ENCODE assay signal across 8 cellular contexts in the genomic region with DNA sequence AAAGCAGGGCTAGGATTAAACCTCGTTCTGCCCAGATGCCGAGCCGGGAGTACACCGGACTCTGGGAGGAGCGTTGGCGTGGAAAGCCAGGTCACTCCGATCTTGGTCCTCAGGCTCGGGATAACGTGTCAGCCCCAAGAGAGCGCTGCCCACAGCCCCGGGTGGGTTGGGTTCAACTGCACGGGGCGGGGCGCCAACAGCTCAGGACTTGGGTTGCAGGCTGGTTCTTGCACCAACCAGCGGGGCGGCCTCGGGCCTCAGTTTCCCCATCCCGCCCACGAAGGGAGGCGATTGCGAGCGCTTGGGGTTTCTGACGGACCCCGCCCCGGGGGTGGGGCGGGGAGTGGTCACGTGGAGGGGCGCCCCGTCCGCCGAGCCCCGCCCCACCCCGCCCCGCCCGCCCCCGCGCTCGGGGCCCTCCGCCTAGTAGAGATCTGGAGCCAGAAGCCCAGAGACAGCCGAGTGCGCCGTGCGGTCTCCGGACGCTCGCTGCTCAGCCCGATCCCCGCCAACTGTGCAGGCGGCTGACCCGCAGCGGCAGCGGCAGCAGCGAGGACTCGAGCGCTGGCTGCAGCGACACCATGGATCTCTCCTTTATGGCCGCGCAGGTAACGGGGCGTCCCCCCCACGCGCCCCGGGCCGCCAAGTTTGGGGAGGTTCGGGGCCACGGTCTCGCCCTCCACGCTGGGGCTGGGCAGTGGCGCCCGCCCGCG. TPM values are rescaled to one million over a fixed set of nuclear protein-coding genes. Genes with fewer than 3 reads are reported as not detected.
A peak's percentile ranks its signal among the peaks of the same experiment; 100 is the strongest.
DNase-seq lines count a peak whose midpoint lies in the region; ATAC-seq, FAIRE-seq and TF ChIP-seq lines count a peak whose summit lies in the region.

Gene C14orf132 (plus strand): TSS at position 443 of the 713 bp plus-strand sequence. CDS start 139 bp downstream, at position 582.

- CTCF ChIA-PET in AG04449 (lab: Yijun Ruan, JAX) = interaction anchor here (0.7 to 1.6 kb wide), 8 partner anchors 11 to 433 kb away, joined by 3 to 5 read pairs (median 4); no protein-coding TSS in a partner anchor

- TF ChIP-seq CTCF in AG04449 (IDR thresholded peaks at IDR 0.05; ENCODE audit: insufficient read depth, low read length, missing control alignments) (no peak), testis (IDR thresholded peaks at IDR 0.05) (no peak)

- peak within 1 kb of the TSS in 1 of 2 donors; percentile 60 for H3K27ac ChIP-seq in testis

- no peaks in the 10 kb centered on the region for H3K4me1 ChIP-seq in testis

- no peaks in the 10 kb centered on the region for H3K36me3 ChIP-seq in testis (ENCODE audit: low read depth, missing control alignments)

- DNase-seq in AG04449 (ENCODE audit: low read depth, low spot score) (no peak), NCI-H524 (lab: John Stamatoyannopoulos, UW) (peak; percentile 46 to 77), activated gamma-delta T cell (lab: John Stamatoyannopoulos, UW) (peak; percentile 14), frontal cortex (ENCODE audit: low spot score in 2 of 2) (peak; percentile 84), nucleus accumbens (lab: John Stamatoyannopoulos, UW) (peak in 51 of 56 donors; percentile 17 to 85 (median 63)), testis (peak; percentile 68)

- no peak for TF ChIP-seq POLR2A in testis (IDR thresholded peaks at IDR 0.05)

- intact Hi-C loops in testis (cut with DNase I; ENCODE audit: low total_unique reads) = no loop called here

- H3K9me3 ChIP-seq in testis = no peaks in the 10 kb centered on the region

- 1% methylated on average over 57 of the region's 72 CpGs; no CpG with 5 or more reads in 1 of the 2 donors for WGBS in testis, 2 donors

- peak within 1 kb of the TSS; percentile 88 for H3K4me3 ChIP-seq in AG04449 (ENCODE audit: low read depth, low read length)
- H3K4me3 ChIP-seq in testis = peak within 1 kb of the TSS; percentile 59 to 71

- POLR2A ChIA-PET in AG04449 (lab: Yijun Ruan, JAX) = interaction anchor here (0.7 to 1.0 kb wide), 2 partner anchors 9 to 532 kb away, joined by 3 to 4 read pairs; no protein-coding TSS in a partner anchor

- no peak for FAIRE-seq in frontal cortex (lab: Jason Lieb, UNC)

- no peaks in the 10 kb centered on the region for H3K27me3 ChIP-seq in testis

- ATAC-seq in GM19438 (IDR thresholded peaks at IDR 0.05; ENCODE audit: low read depth, unreplicated experiment) = peak; percentile 85
- no peak for ATAC-seq in HG03097 (IDR thresholded peaks at IDR 0.05; ENCODE audit: low FRiP score, unreplicated experiment)

RNA-seq across cellular contexts. Expression of gene C14orf132, which starts in this region (rescaled TPM):
- total RNA-seq in frontal cortex (32.6 TPM), testis (1 to 10 TPM; 1.4 to 2.5 TPM)
- polyA plus RNA-seq in testis (ENCODE audit: insufficient read depth, low read depth, low replicate concordance) = 8.4 TPM
